8 cellular contexts compared by ENCODE assay signal in genomic region chr4:80215449-80216052, GRCh38. TPM values are rescaled to one million over a fixed set of nuclear protein-coding genes. Genes with fewer than 3 reads are reported as not detected.
DNase-seq lines count a peak whose midpoint lies in the region; ATAC-seq, FAIRE-seq and TF ChIP-seq lines count a peak whose summit lies in the region.

No MANE protein-coding gene starts in this region.

- H3K9me3 ChIP-seq in heart left ventricle (no peaks in the 10 kb centered on the region), ascending aorta (no peaks in the 10 kb centered on the region), HepG2 (ENCODE audit: low read length) (no peaks in the 10 kb centered on the region)

- no peaks in the 10 kb centered on the region for H3K79me2 ChIP-seq in HepG2 (ENCODE audit: insufficient read depth, low read length)

- BruUV-seq in HepG2 (replicated peaks; lab: Mats Ljungman, UMichigan), result no TSS peak

- ATAC-seq in heart left ventricle, result peak in 1 of 4 donors; percentile 51
- no peak for ATAC-seq in left cardiac atrium
- ATAC-seq in HepG2, result no peak
- no peak for ATAC-seq in activated T-cell treated with anti-CD3 and anti-CD28 coated beads, Interleukin-2, amount 50 U/mL, for 72 hours (replicated peaks in 1 of 2)
- no peak for ATAC-seq in GM21526 (IDR thresholded peaks at IDR 0.05; ENCODE audit: low FRiP score, unreplicated experiment)

- H3K4me3 Mint-ChIP-seq in activated T-cell treated with anti-CD3 and anti-CD28 coated beads, Interleukin-2, amount 50 U/mL, for 72 hours, result no peak overlapping the region

- in situ Hi-C loops in HepG2 (cut with HindIII; ENCODE audit: extremely low pct_ligation_motif_present, low pct_unique_long_range_greater_than_20kb), result loop anchor here (10.0 to 25.0 kb wide), 2 partner anchors 303 to 1261 kb away; no protein-coding TSS in a partner anchor

- H3K4me1 Mint-ChIP-seq in activated T-cell treated with anti-CD3 and anti-CD28 coated beads, Interleukin-2, amount 50 U/mL, for 72 hours (ENCODE audit: low read depth), result peaks cover 6% of the 10 kb centered on the region

- intact Hi-C loops in heart left ventricle (cut with DNase I) (loop anchor here in 9 of 10 donors (1.0 to 10.0 kb wide), 9 partner anchors 109 to 1263 kb away; no protein-coding TSS in a partner anchor), left cardiac atrium (cut with DNase I) (loop anchor here in 1 of 2 donors (5.0 kb wide), 1 partner anchor 1263 kb away; no protein-coding TSS in a partner anchor), ascending aorta (cut with DNase I) (loop anchor here (1.0 to 5.0 kb wide), 3 partner anchors 31 to 1263 kb away; no protein-coding TSS in a partner anchor), HepG2 (cut with micrococcal nuclease; ENCODE audit: unreplicated experiment) (loop anchor here (1.0 to 2.0 kb wide), 3 partner anchors 31 to 1263 kb away; no protein-coding TSS in a partner anchor)

- 5 to 10% (median 7%) methylated on average over 5 of the region's 5 CpGs for WGBS in heart left ventricle, 4 donors
- WGBS in HepG2 (ENCODE audit: low lambda C conversion rate), result 3% methylated on average over 5 of the region's 5 CpGs

- no peak overlapping the region for H3K4me3 ChIP-seq in heart left ventricle
- no peak overlapping the region for H3K4me3 ChIP-seq in ascending aorta
- no peak overlapping the region for H3K4me3 ChIP-seq in HepG2 (replicated peaks in 1 of 3; ENCODE audit: insufficient read depth in 1 of 3, low read depth in 2 of 3, low read length in 3 of 3)

- POLR2A ChIA-PET in HepG2 (lab: Yijun Ruan, JAX), result no interaction called here

- TF ChIP-seq POLR2A in heart left ventricle (IDR thresholded peaks at IDR 0.05) (no peak), HepG2 (IDR thresholded peaks at IDR 0.05; ENCODE audit: insufficient read depth in 1 of 2, low read depth in 2 of 2, low read length in 2 of 2) (no peak)

- no peak overlapping the region for H2AFZ ChIP-seq in HepG2 (ENCODE audit: low read length)

- CTCF ChIA-PET in HepG2 (lab: Yijun Ruan, JAX; ENCODE audit: low intra/inter-chr PET ratio, low total read pairs), result interaction anchor here (1.4 to 2.3 kb wide), 3 partner anchors 31 to 1264 kb away, joined by 5 to 14 read pairs (median 10); no protein-coding TSS in a partner anchor

- H3K9ac ChIP-seq in HepG2 (ENCODE audit: insufficient read depth, low read depth, low read length), result no peak overlapping the region

- no peaks in the 10 kb centered on the region for H4K20me1 ChIP-seq in HepG2 (ENCODE audit: insufficient read depth, low read length)

- no peak overlapping the region for H3K4me2 ChIP-seq in HepG2 (ENCODE audit: low read depth, low read length)

- H3K27me3 Mint-ChIP-seq in activated T-cell treated with anti-CD3 and anti-CD28 coated beads, Interleukin-2, amount 50 U/mL, for 72 hours (ENCODE audit: low read depth), result peaks cover 32% of the 10 kb centered on the region

- H3K4me1 ChIP-seq in heart left ventricle, result no peaks in the 10 kb centered on the region
- H3K4me1 ChIP-seq in ascending aorta, result no peaks in the 10 kb centered on the region
- H3K4me1 ChIP-seq in HepG2 (ENCODE audit: insufficient read depth, low read length), result no peaks in the 10 kb centered on the region

- DNase-seq in heart left ventricle (no peak), left cardiac atrium (no peak), NCI-H1417 treated with DMSO at 0.1 percent for 48 hours (lab: John Stamatoyannopoulos, UW) (peak; percentile 41), ascending aorta (ENCODE audit: low spot score in 2 of 2) (no peak), HepG2 (ENCODE audit: low spot score) (peak; percentile 1)
- DNase-seq in activated T-cell treated with anti-CD3 and anti-CD28 coated beads, Interleukin-2, amount 50 U/mL, for 72 hours, result no peak
- DNase-seq in activated effector memory CD4-positive, alpha-beta T cell treated with anti-CD3 and anti-CD28 coated beads, Interleukin-2, amount 50 U/mL, for 16 hours, result no peak

- H3K36me3 ChIP-seq in heart left ventricle, result no peaks in the 10 kb centered on the region
- no peaks in the 10 kb centered on the region for H3K36me3 ChIP-seq in ascending aorta
- no peaks in the 10 kb centered on the region for H3K36me3 ChIP-seq in HepG2 (replicated peaks in 1 of 2; ENCODE audit: control insufficient read depth in 1 of 2, insufficient read depth in 2 of 2, low read length in 2 of 2)

- H3K9me3 Mint-ChIP-seq in activated T-cell treated with anti-CD3 and anti-CD28 coated beads, Interleukin-2, amount 50 U/mL, for 72 hours, result no peaks in the 10 kb centered on the region

- H3K27me3 ChIP-seq in heart left ventricle, result peaks cover 0 to 41% (median 5%) of the 10 kb centered on the region in 9 donors
- H3K27me3 ChIP-seq in ascending aorta, result no peaks in the 10 kb centered on the region
- H3K27me3 ChIP-seq in HepG2 (ENCODE audit: control insufficient read depth in 1 of 2, insufficient read depth in 2 of 2, low read length in 2 of 2), result no peaks in the 10 kb centered on the region

- TF ChIP-seq EP300 in HepG2 (IDR thresholded peaks at IDR 0.05; ENCODE audit: low read depth in 2 of 2, low read length in 2 of 2) (no peak), HepG2 (CRISPR knock-in tag; IDR thresholded peaks at IDR 0.05; ENCODE audit: borderline replicate concordance) (no peak)

- no peak for TF ChIP-seq RAD21 in HepG2 (CRISPR knock-in tag; IDR thresholded peaks at IDR 0.05)

- TF ChIP-seq CTCF in heart left ventricle (IDR thresholded peaks at IDR 0.05) (peak; percentile 63 to 79 (median 73)), ascending aorta (IDR thresholded peaks at IDR 0.05) (peak; percentile 39 to 66 (median 49)), HepG2 (CRISPR knock-in tag; IDR thresholded peaks at IDR 0.05) (peak; percentile 54)

- H3K27ac ChIP-seq in heart left ventricle (peak overlapping the region in 2 of 12 donors; percentile 8 to 10), ascending aorta (no peak overlapping the region), HepG2 (ENCODE audit: extremely low read length, insufficient read depth, low read length) (no peak overlapping the region)

- peak; percentile 60 for FAIRE-seq in HepG2 (lab: Jason Lieb, UNC)

- H3K27ac Mint-ChIP-seq in activated T-cell treated with anti-CD3 and anti-CD28 coated beads, Interleukin-2, amount 50 U/mL, for 72 hours, result no peak overlapping the region

- no peaks in the 10 kb centered on the region for H3K36me3 Mint-ChIP-seq in activated T-cell treated with anti-CD3 and anti-CD28 coated beads, Interleukin-2, amount 50 U/mL, for 72 hours (ENCODE audit: insufficient read depth in 2 of 2)

RNA-seq across cellular contexts. Expression of gene PRDM8, which starts 18.2 kb away (rescaled TPM):
- total RNA-seq in heart left ventricle (1 to 10 TPM in 4 of 9 donors, under 1 TPM in 5; 0.39 to 1.9 (median 0.84) TPM), left cardiac atrium (1 to 10 TPM; 1.5 to 2.0 TPM), ascending aorta (not detected), HepG2 (2016; rRNA removed; fragmentation: Illumina TruSeq; extraction: Trizol) (not detected in 2 replicates)
- polyA plus RNA-seq in heart left ventricle (under 1 TPM; 0.26 to 0.76 TPM), HepG2 (2011; rRNA removed) (0.04 and 0.09 TPM in 2 replicates)
- total RNA-seq in HepG2 (2016; cell fraction: cytosol; rRNA removed; fragmentation: Illumina TruSeq; extraction: Trizol; ENCODE audit: low read depth), result not detected in 2 replicates
- total RNA-seq in HepG2 (2016; cell fraction: insoluble cytoplasmic fraction; rRNA removed; fragmentation: Illumina TruSeq; extraction: Trizol), result not detected in 2 replicates
- total RNA-seq in HepG2 (2016; cell fraction: membrane; rRNA removed; fragmentation: Illumina TruSeq; extraction: Trizol), result not detected in 2 replicates
- total RNA-seq in HepG2 (2016; cell fraction: nucleus; rRNA removed; fragmentation: Illumina TruSeq; extraction: Trizol), result not detected in 2 replicates
- polyA plus RNA-seq in HepG2 (2011; cell fraction: cytosol; rRNA removed), result 0.01 TPM in 1 of 2 replicates, not detected in the other
- polyA plus RNA-seq in HepG2 (2011; cell fraction: nucleus; rRNA removed), result 0.09 and 0.76 TPM in 2 replicates
- polyA plus RNA-seq in HepG2 (2012), result not detected in 2 replicates
- not detected in 2 replicates for polyA plus RNA-seq in HepG2 (2016; cell fraction: cytosol; fragmentation: Illumina TruSeq; extraction: Trizol; ENCODE audit: low read depth)
- not detected in 2 replicates for polyA plus RNA-seq in HepG2 (2016; cell fraction: insoluble cytoplasmic fraction; fragmentation: Illumina TruSeq; extraction: Trizol; ENCODE audit: low read depth)
- polyA plus RNA-seq in HepG2 (2016; cell fraction: membrane; fragmentation: Illumina TruSeq; extraction: Trizol; ENCODE audit: low read depth), result not detected in 2 replicates
- not detected in 2 replicates for polyA plus RNA-seq in HepG2 (2016; cell fraction: nucleus; fragmentation: Illumina TruSeq; extraction: Trizol; ENCODE audit: insufficient read depth, low read depth)
- polyA minus RNA-seq in HepG2 (2011; rRNA and poly(A)+ RNA removed; ENCODE audit: low replicate concordance), result 0.08 TPM in 1 of 2 replicates, not detected in the other
- polyA minus RNA-seq in HepG2 (2011; cell fraction: cytosol; rRNA and poly(A)+ RNA removed), result not detected in 2 replicates
- not detected in 2 replicates for polyA minus RNA-seq in HepG2 (2011; cell fraction: nucleus; rRNA and poly(A)+ RNA removed)
- 1 to 10 TPM; 1.8 to 3.3 TPM for total RNA-seq in activated T-cell treated with anti-CD3 and anti-CD28 coated beads, Interleukin-2, amount 50 U/mL, for 72 hours

RNA-seq across cellular contexts. Expression of gene FGF5, which starts 50.9 kb away (rescaled TPM):
- total RNA-seq in heart left ventricle (under 1 TPM in 7 of 9 donors, not detected in 2; 0.10 to 0.83 (median 0.37) TPM), left cardiac atrium (not detected), ascending aorta (not detected), HepG2 (2016; rRNA removed; fragmentation: Illumina TruSeq; extraction: Trizol) (not detected in 2 replicates)
- polyA plus RNA-seq in heart left ventricle (under 1 TPM; 0.22 to 0.27 TPM), HepG2 (2011; rRNA removed) (not detected in 2 replicates)
- total RNA-seq in HepG2 (2016; cell fraction: cytosol; rRNA removed; fragmentation: Illumina TruSeq; extraction: Trizol; ENCODE audit: low read depth), result not detected in 2 replicates
- not detected in 2 replicates for total RNA-seq in HepG2 (2016; cell fraction: insoluble cytoplasmic fraction; rRNA removed; fragmentation: Illumina TruSeq; extraction: Trizol)
- total RNA-seq in HepG2 (2016; cell fraction: membrane; rRNA removed; fragmentation: Illumina TruSeq; extraction: Trizol), result not detected in 2 replicates
- total RNA-seq in HepG2 (2016; cell fraction: nucleus; rRNA removed; fragmentation: Illumina TruSeq; extraction: Trizol), result not detected in 2 replicates
- not detected in 2 replicates for polyA plus RNA-seq in HepG2 (2011; cell fraction: cytosol; rRNA removed)
- polyA plus RNA-seq in HepG2 (2011; cell fraction: nucleus; rRNA removed), result not detected in 2 replicates
- polyA plus RNA-seq in HepG2 (2012), result not detected in 2 replicates
- not detected in 2 replicates for polyA plus RNA-seq in HepG2 (2016; cell fraction: cytosol; fragmentation: Illumina TruSeq; extraction: Trizol; ENCODE audit: low read depth)
- polyA plus RNA-seq in HepG2 (2016; cell fraction: insoluble cytoplasmic fraction; fragmentation: Illumina TruSeq; extraction: Trizol; ENCODE audit: low read depth), result not detected in 2 replicates
- not detected in 2 replicates for polyA plus RNA-seq in HepG2 (2016; cell fraction: membrane; fragmentation: Illumina TruSeq; extraction: Trizol; ENCODE audit: low read depth)
- polyA plus RNA-seq in HepG2 (2016; cell fraction: nucleus; fragmentation: Illumina TruSeq; extraction: Trizol; ENCODE audit: insufficient read depth, low read depth), result not detected in 2 replicates
- polyA minus RNA-seq in HepG2 (2011; rRNA and poly(A)+ RNA removed; ENCODE audit: low replicate concordance), result 0.04 TPM in 1 of 2 replicates, not detected in the other
- polyA minus RNA-seq in HepG2 (2011; cell fraction: cytosol; rRNA and poly(A)+ RNA removed), result not detected in 2 replicates
- polyA minus RNA-seq in HepG2 (2011; cell fraction: nucleus; rRNA and poly(A)+ RNA removed), result 0.12 and 0.13 TPM in 2 replicates
- total RNA-seq in activated T-cell treated with anti-CD3 and anti-CD28 coated beads, Interleukin-2, amount 50 U/mL, for 72 hours, result not detected

Comparison
In these comparisons a context has a peak if more than half of its experiments do, and no peak if none do; other contexts are left out.
1. DNase-seq: peak in NCI-H1417 treated with DMSO at 0.1 percent for 48 hours (single experiment) and HepG2 (single experiment); none in heart left ventricle (0 of 5), left cardiac atrium (single experiment), ascending aorta (0 of 2), activated T-cell treated with anti-CD3 and anti-CD28 coated beads, Interleukin-2, amount 50 U/mL, for 72 hours (0 of 2) and activated effector memory CD4-positive, alpha-beta T cell treated with anti-CD3 and anti-CD28 coated beads, Interleukin-2, amount 50 U/mL, for 16 hours (single experiment).
2. Peak in every context shown above with its lines, with median percentiles within 50 percentile points of each other: CTCF ChIP-seq.